ENCODE assay signal across 12 cellular contexts in genomic region chr2:134260726-134261125, GRCh38. TPM values are rescaled to one million over a fixed set of nuclear protein-coding genes. Genes with fewer than 3 reads are reported as not detected.
DNase-seq lines count a peak whose midpoint lies in the region; ATAC-seq, FAIRE-seq and TF ChIP-seq lines count a peak whose summit lies in the region.
"Had no signal": no experiment of that assay in that cellular context is flagged by ENCODE, and none has a peak within 500 bp of the region (broad histone marks: within the 10 kb centered on the region; RNA-seq: fewer than 3 reads in every experiment).

No MANE protein-coding gene starts in this region.

- H3K36me3 ChIP-seq in DND-41 (ENCODE audit: insufficient read depth, low read length), result no peaks in the 10 kb centered on the region; the same call in 1 of the 2 replicates
- H3K36me3 ChIP-seq in SU-DHL-6 (ENCODE audit: low read length), result no peaks in the 10 kb centered on the region
- H3K36me3 ChIP-seq in skeletal muscle satellite cell (ENCODE audit: insufficient read depth, low read length), result no peaks in the 10 kb centered on the region
- H3K36me3 ChIP-seq: ovary had no signal

- no peaks in the 10 kb centered on the region for H3K9me2 ChIP-seq in SU-DHL-6 (replicated peaks; ENCODE audit: insufficient read depth, low read length)

- H3K4me3 Mint-ChIP-seq in activated CD8-positive, alpha-beta memory T cell treated with anti-CD3 and anti-CD28 coated beads, Interleukin-2, amount 10 ng/mL, durations not matched to agents 7 days and 5 days, result no peak overlapping the region

- H3F3A ChIP-seq in SU-DHL-6 (ENCODE audit: insufficient read depth), result peaks cover 23% of the 10 kb centered on the region

- H3K4me1 Mint-ChIP-seq in activated CD8-positive, alpha-beta memory T cell treated with anti-CD3 and anti-CD28 coated beads, Interleukin-2, amount 10 ng/mL, durations not matched to agents 7 days and 5 days, result peaks cover 59% of the 10 kb centered on the region

- no peak for ATAC-seq in DND-41 (ENCODE audit: insufficient read depth, low read depth)
- ATAC-seq in activated CD8-positive, alpha-beta memory T cell treated with anti-CD3 and anti-CD28 coated beads, Interleukin-2, amount 10 ng/mL, durations not matched to agents 7 days and 5 days, result no peak

- H3K9ac ChIP-seq in DND-41 (ENCODE audit: low read depth, low read length), result no peak overlapping the region
- H3K9ac ChIP-seq in SU-DHL-6 (ENCODE audit: low read length), result peak overlapping the region; percentile 24
- peak overlapping the region; percentile 34 for H3K9ac ChIP-seq in skeletal muscle satellite cell (ENCODE audit: low read depth, low read length)

- H3K4me3 ChIP-seq in DND-41 (ENCODE audit: low read depth in 1 of 2, low read length in 2 of 2), result no peak overlapping the region
- H3K4me3 ChIP-seq in SU-DHL-6 (ENCODE audit: insufficient read depth, low read length, poor library complexity, severe bottlenecking), result no peak overlapping the region
- no peak overlapping the region for H3K4me3 ChIP-seq in fibroblast of villous mesenchyme (ENCODE audit: low read depth, low read length)
- H3K4me3 ChIP-seq in skeletal muscle satellite cell (ENCODE audit: low read length), result no peak overlapping the region
- H3K4me3 ChIP-seq: ovary had no signal

- no peaks in the 10 kb centered on the region for H3K9me3 ChIP-seq in DND-41 (ENCODE audit: insufficient read depth, low read length, severe bottlenecking)
- H3K9me3 ChIP-seq in SU-DHL-6 (ENCODE audit: insufficient read depth, low read length), result no peaks in the 10 kb centered on the region
- H3K9me3 ChIP-seq in skeletal muscle satellite cell (replicated peaks; ENCODE audit: low read length), result no peaks in the 10 kb centered on the region
- H3K9me3 ChIP-seq: ovary had no signal

- no peak overlapping the region for H3K27ac Mint-ChIP-seq in activated CD8-positive, alpha-beta memory T cell treated with anti-CD3 and anti-CD28 coated beads, Interleukin-2, amount 10 ng/mL, durations not matched to agents 7 days and 5 days

- peaks cover 6% of the 10 kb centered on the region for H3K36me3 Mint-ChIP-seq in activated CD8-positive, alpha-beta memory T cell treated with anti-CD3 and anti-CD28 coated beads, Interleukin-2, amount 10 ng/mL, durations not matched to agents 7 days and 5 days

- CTCF ChIA-PET in activated CD8-positive, alpha-beta memory T cell treated with anti-CD3 and anti-CD28 coated beads, Interleukin-2, amount 10 ng/mL, durations not matched to agents 7 days and 5 days (lab: Charles Lee), result interaction anchor here (0.8 to 3.5 kb wide), 3 partner anchors 14 to 143 kb away, joined by 3 to 14 read pairs (median 4); no protein-coding TSS in a partner anchor

- H3K4me2 ChIP-seq in DND-41 (ENCODE audit: insufficient read depth, low read length) (no peak overlapping the region), SU-DHL-6 (ENCODE audit: low read depth, low read length, poor library complexity, severe bottlenecking) (peak overlapping the region; percentile 47), skeletal muscle satellite cell (ENCODE audit: low read length) (peak overlapping the region; percentile 1)

- H3K27ac ChIP-seq in DND-41 (ENCODE audit: low read length) (peak overlapping the region; percentile 30; the same call in 1 of the 2 replicates), SU-DHL-6 (ENCODE audit: low read depth, low read length) (peak overlapping the region; percentile 85)
- H3K27ac ChIP-seq: ovary had no signal

- no peak for TF ChIP-seq CTCF in DND-41 (IDR thresholded peaks at IDR 0.05; ENCODE audit: borderline replicate concordance, extremely low read depth, low read length, poor library complexity, severe bottlenecking)
- no peak for TF ChIP-seq CTCF in SU-DHL-6 (IDR thresholded peaks at IDR 0.05; ENCODE audit: insufficient read depth, low read length, poor library complexity, severe bottlenecking)
- TF ChIP-seq CTCF in fibroblast of villous mesenchyme (IDR thresholded peaks at IDR 0.05; ENCODE audit: insufficient read depth, low read depth, low read length), result no peak
- no peak for TF ChIP-seq CTCF in D721Med (IDR thresholded peaks at IDR 0.05; ENCODE audit: insufficient read depth, missing control alignments)

- H3K27me3 Mint-ChIP-seq in activated CD8-positive, alpha-beta memory T cell treated with anti-CD3 and anti-CD28 coated beads, Interleukin-2, amount 10 ng/mL, durations not matched to agents 7 days and 5 days, result peaks cover 25% of the 10 kb centered on the region

- H2AFZ ChIP-seq in DND-41 (ENCODE audit: low read depth, low read length), result no peak overlapping the region
- no peak overlapping the region for H2AFZ ChIP-seq in SU-DHL-6 (ENCODE audit: low read depth, low read length, severe bottlenecking)

- no peak for FAIRE-seq in D721Med (lab: Jason Lieb, UNC)

- DNase-seq in DND-41 (no peak), fibroblast of villous mesenchyme (ENCODE audit: low read depth) (peak; percentile 88), NCI-H187 treated with DMSO at 0.1 percent for 48 hours (lab: John Stamatoyannopoulos, UW) (no peak), D721Med (ENCODE audit: insufficient read length, low spot score) (no peak), SK-N-DZ (ENCODE audit: low spot score) (no peak)
- no peak for DNase-seq in activated CD8-positive, alpha-beta memory T cell treated with anti-CD3 and anti-CD28 coated beads, Interleukin-2, amount 10 ng/mL, durations not matched to agents 7 days and 5 days
- DNase-seq: activated CD8-positive, alpha-beta memory T cell treated with anti-CD3 and anti-CD28 coated beads for 24 hours; central memory CD4-positive, alpha-beta T cell; NCI-H2029 treated with DMSO at 0.1 percent for 48 hours had no signal

- H4K20me1 ChIP-seq in DND-41 (ENCODE audit: insufficient read depth, low read length) (peaks cover 31% of the 10 kb centered on the region), SU-DHL-6 (ENCODE audit: low read depth, low read length) (no peaks in the 10 kb centered on the region)

- H3K4me1 ChIP-seq in DND-41 (ENCODE audit: insufficient read depth, low read length), result peaks cover 39% of the 10 kb centered on the region
- H3K4me1 ChIP-seq in skeletal muscle satellite cell (ENCODE audit: control insufficient read depth, insufficient read depth, low read length), result peaks cover 29% of the 10 kb centered on the region

- H3K79me2 ChIP-seq in DND-41 (ENCODE audit: insufficient read depth, low read length) (peaks cover 29% of the 10 kb centered on the region), SU-DHL-6 (ENCODE audit: insufficient read depth, low read length) (peaks cover 5% of the 10 kb centered on the region; the same call in 1 of the 2 replicates)

- H3K27me3 ChIP-seq in DND-41 (ENCODE audit: insufficient read depth, low read length, poor library complexity), result no peaks in the 10 kb centered on the region
- no peaks in the 10 kb centered on the region for H3K27me3 ChIP-seq in SU-DHL-6 (ENCODE audit: low read length)
- no peaks in the 10 kb centered on the region for H3K27me3 ChIP-seq in skeletal muscle satellite cell (ENCODE audit: control insufficient read depth, insufficient read depth, low read length)
- H3K27me3 ChIP-seq: ovary had no signal

- no peaks in the 10 kb centered on the region for H3K9me3 Mint-ChIP-seq in activated CD8-positive, alpha-beta memory T cell treated with anti-CD3 and anti-CD28 coated beads, Interleukin-2, amount 10 ng/mL, durations not matched to agents 7 days and 5 days (ENCODE audit: low read depth)

RNA-seq across cellular contexts. Expression of gene MGAT5, which starts 6.9 kb away (rescaled TPM):
- 64.7 and 109 TPM in 2 replicates for total RNA-seq in fibroblast of villous mesenchyme
- total RNA-seq in skeletal muscle satellite cell (2012; rRNA removed), result 24.3 and 42.6 TPM in 2 replicates
- 10 to 100 TPM; 40.3 to 43.6 TPM for total RNA-seq in activated CD8-positive, alpha-beta memory T cell treated with anti-CD3 and anti-CD28 coated beads, Interleukin-2, amount 10 ng/mL, durations not matched to agents 7 days and 5 days
- 37.1 and 55.6 TPM in 2 replicates for polyA plus RNA-seq in SK-N-DZ (2014; cell fraction: cytosol; rRNA removed)
- polyA plus RNA-seq in SK-N-DZ (2014; cell fraction: nucleus; rRNA removed), result 20.4 and 23.6 TPM in 2 replicates
